ENCODE assay signal across 8 cellular contexts in genomic region chr14:54440870-54441868, GRCh38. TPM values are rescaled to one million over a fixed set of nuclear protein-coding genes. Genes with fewer than 3 reads are reported as not detected.
DNase-seq lines count a peak whose midpoint lies in the region; ATAC-seq and TF ChIP-seq lines count a peak whose summit lies in the region.

Gene CNIH1, minus strand, starts transcription at chr14:54441374. Its CDS starts 47 bp downstream, at chr14:54441327.

- H3K9ac ChIP-seq in GM23248 (peak within 1 kb of the TSS; percentile 94), fibroblast of lung (ENCODE audit: insufficient read depth, low read length) (peak within 1 kb of the TSS; percentile 99)

- no peaks in the 10 kb centered on the region for H3K9me3 Mint-ChIP-seq in activated T-helper 1 cell treated with anti-CD3 and anti-CD28 coated beads, Interleukin-12 subunit alpha, Interleukin-12 subunit beta, Interleukin-2, Interleukin-4 antibody, amounts not matched to agents 30 ng/mL and 10 ng/mL and 1 ng/mL, durations not matched to agents 14 hours and 24 hours and 36 hours
- H3K9me3 Mint-ChIP-seq in naive thymus-derived CD8-positive, alpha-beta T cell: no peaks in the 10 kb centered on the region

- H4K20me1 ChIP-seq in GM23248 (ENCODE audit: insufficient read depth) (no peaks in the 10 kb centered on the region), fibroblast of lung (ENCODE audit: control insufficient read depth, extremely low read depth, insufficient read depth, low read length) (no peaks in the 10 kb centered on the region)

- H2AFZ ChIP-seq in GM23248 (peak within 1 kb of the TSS; percentile 97), fibroblast of lung (ENCODE audit: low read length) (peak within 1 kb of the TSS; percentile 92)

- WGBS in GM23248 (ENCODE audit: low coverage in 1 of 2, low lambda C conversion rate in 2 of 2, missing lambda C conversion rate in 2 of 2), 2 experiments: 1 to 2% methylated on average over 90 to 91 of the region's 100 CpGs

- peak; percentile 97 for DNase-seq in Daoy (ENCODE audit: low read depth)
- DNase-seq in GM23248: peak; percentile 98
- DNase-seq in Kasumi-1 (lab: John Stamatoyannopoulos, UW): peak; percentile 86 to 88
- peak; percentile 90 for DNase-seq in RKO (ENCODE audit: low spot score)
- peak; percentile 91 for DNase-seq in activated T-helper 1 cell treated with anti-CD3 and anti-CD28 coated beads, Interleukin-12 subunit alpha, Interleukin-12 subunit beta, Interleukin-2, Interleukin-4 antibody, amounts not matched to agents 30 ng/mL and 10 ng/mL and 1 ng/mL, durations not matched to agents 14 hours and 24 hours and 36 hours (ENCODE audit: low spot score)
- DNase-seq in fibroblast of lung (ENCODE audit: low read depth in 2 of 2): peak; percentile 91 to 92
- peak; percentile 84 to 99 (median 92) for DNase-seq in naive thymus-derived CD8-positive, alpha-beta T cell
- peak; percentile 90 for DNase-seq in stimulated activated naive CD4-positive, alpha-beta T cell treated with Interleukin-2 at 50 U/mL for 16 hours (lab: John Stamatoyannopoulos, UW)

- H3K27me3 Mint-ChIP-seq in activated T-helper 1 cell treated with anti-CD3 and anti-CD28 coated beads, Interleukin-12 subunit alpha, Interleukin-12 subunit beta, Interleukin-2, Interleukin-4 antibody, amounts not matched to agents 30 ng/mL and 10 ng/mL and 1 ng/mL, durations not matched to agents 14 hours and 24 hours and 36 hours (ENCODE audit: insufficient read depth): peaks cover 2% of the 10 kb centered on the region
- peaks cover 0 to 5% (median 2%) of the 10 kb centered on the region in 5 donors for H3K27me3 Mint-ChIP-seq in naive thymus-derived CD8-positive, alpha-beta T cell

- intact Hi-C loops in activated T-helper 1 cell treated with anti-CD3 and anti-CD28 coated beads, Interleukin-12 subunit alpha, Interleukin-12 subunit beta, Interleukin-2, Interleukin-4 antibody, amounts not matched to agents 30 ng/mL and 10 ng/mL and 1 ng/mL, durations not matched to agents 14 hours and 24 hours and 36 hours (cut with micrococcal nuclease): loop anchor here (1.0 to 5.0 kb wide), 9 partner anchors 20 to 1288 kb away; partner anchors contain the start of genes CGRRF1, DDHD1, GCH1 and GMFB

- TF ChIP-seq CTCF in fibroblast of lung (conservative IDR thresholded peaks at IDR 0.05 in 1 of 2, IDR thresholded peaks at IDR 0.05 in 1 of 2; ENCODE audit: low read depth in 1 of 2, low read length in 2 of 2): peak; percentile 82

- peak within 1 kb of the TSS; percentile 89 for H3K4me3 Mint-ChIP-seq in activated T-helper 1 cell treated with anti-CD3 and anti-CD28 coated beads, Interleukin-12 subunit alpha, Interleukin-12 subunit beta, Interleukin-2, Interleukin-4 antibody, amounts not matched to agents 30 ng/mL and 10 ng/mL and 1 ng/mL, durations not matched to agents 14 hours and 24 hours and 36 hours
- peak within 1 kb of the TSS; percentile 84 to 96 (median 92) for H3K4me3 Mint-ChIP-seq in naive thymus-derived CD8-positive, alpha-beta T cell

- H3K4me1 ChIP-seq in GM23248 (ENCODE audit: insufficient read depth) (peaks cover 36% of the 10 kb centered on the region), fibroblast of lung (ENCODE audit: control insufficient read depth, extremely low read depth, insufficient read depth, low read length) (peaks cover 4% of the 10 kb centered on the region)

- no peaks in the 10 kb centered on the region for H3K27me3 ChIP-seq in GM23248 (replicated peaks; ENCODE audit: insufficient read depth)
- no peaks in the 10 kb centered on the region for H3K27me3 ChIP-seq in fibroblast of lung (ENCODE audit: control insufficient read depth, insufficient read depth, low read length)

- H3K79me2 ChIP-seq in GM23248 (ENCODE audit: insufficient read depth): peaks cover 46% of the 10 kb centered on the region
- H3K79me2 ChIP-seq in fibroblast of lung (ENCODE audit: control insufficient read depth, insufficient read depth, low read length): peaks cover 45% of the 10 kb centered on the region

- no peaks in the 10 kb centered on the region for H3K36me3 ChIP-seq in GM23248 (ENCODE audit: low read depth)
- no peaks in the 10 kb centered on the region for H3K36me3 ChIP-seq in fibroblast of lung (ENCODE audit: control insufficient read depth, insufficient read depth, low read length)

- peak within 1 kb of the TSS; percentile 89 for H3K4me2 ChIP-seq in GM23248 (ENCODE audit: unreplicated experiment)
- peak within 1 kb of the TSS; percentile 86 for H3K4me2 ChIP-seq in fibroblast of lung (ENCODE audit: extremely low read depth, insufficient read depth, low read length)

- H3K36me3 Mint-ChIP-seq in activated T-helper 1 cell treated with anti-CD3 and anti-CD28 coated beads, Interleukin-12 subunit alpha, Interleukin-12 subunit beta, Interleukin-2, Interleukin-4 antibody, amounts not matched to agents 30 ng/mL and 10 ng/mL and 1 ng/mL, durations not matched to agents 14 hours and 24 hours and 36 hours (ENCODE audit: low read depth): peaks cover 14% of the 10 kb centered on the region
- peaks cover 0 to 5% (median 0%) of the 10 kb centered on the region in 3 donors for H3K36me3 Mint-ChIP-seq in naive thymus-derived CD8-positive, alpha-beta T cell

- H3K4me3 ChIP-seq in GM23248 (peak within 1 kb of the TSS; percentile 95), fibroblast of lung (replicated peaks in 1 of 4; ENCODE audit: control extremely low read depth in 1 of 4, insufficient read depth in 1 of 4, low read depth in 3 of 4, low read length in 4 of 4) (peak within 1 kb of the TSS; percentile 60 to 97 (median 70))

- peaks cover 45% of the 10 kb centered on the region for H3K4me1 Mint-ChIP-seq in activated T-helper 1 cell treated with anti-CD3 and anti-CD28 coated beads, Interleukin-12 subunit alpha, Interleukin-12 subunit beta, Interleukin-2, Interleukin-4 antibody, amounts not matched to agents 30 ng/mL and 10 ng/mL and 1 ng/mL, durations not matched to agents 14 hours and 24 hours and 36 hours (ENCODE audit: low read depth)
- H3K4me1 Mint-ChIP-seq in naive thymus-derived CD8-positive, alpha-beta T cell: peaks cover 15 to 52% (median 45%) of the 10 kb centered on the region in 4 donors

- peak within 1 kb of the TSS; percentile 94 for H3K27ac ChIP-seq in GM23248
- H3K27ac ChIP-seq in fibroblast of lung (ENCODE audit: insufficient read depth, low read length): peak within 1 kb of the TSS; percentile 81

- peak within 1 kb of the TSS; percentile 93 for H3K27ac Mint-ChIP-seq in activated T-helper 1 cell treated with anti-CD3 and anti-CD28 coated beads, Interleukin-12 subunit alpha, Interleukin-12 subunit beta, Interleukin-2, Interleukin-4 antibody, amounts not matched to agents 30 ng/mL and 10 ng/mL and 1 ng/mL, durations not matched to agents 14 hours and 24 hours and 36 hours
- H3K27ac Mint-ChIP-seq in naive thymus-derived CD8-positive, alpha-beta T cell: peak within 1 kb of the TSS; percentile 91 to 99 (median 95)

- ATAC-seq in naive thymus-derived CD8-positive, alpha-beta T cell: peak; percentile 95 to 96

- H3K9me3 ChIP-seq in GM23248 (ENCODE audit: low read depth) (no peaks in the 10 kb centered on the region), fibroblast of lung (ENCODE audit: control insufficient read depth, insufficient read depth, low read depth, low read length) (no peaks in the 10 kb centered on the region)

- POLR2A ChIA-PET in naive thymus-derived CD8-positive, alpha-beta T cell (lab: Charles Lee): interaction anchor here (1.3 kb wide), 1 partner anchor 47 kb away, joined by 6 read pairs; the partner anchor contains the start of gene GMFB

- peaks cover 17% of the 10 kb centered on the region for H3F3A ChIP-seq in GM23248 (ENCODE audit: insufficient read depth)

- in situ Hi-C loops in GM23248 (cut with MboI): no loop called here

- no peaks in the 10 kb centered on the region for H3K9me2 ChIP-seq in GM23248 (ENCODE audit: insufficient read depth)

RNA-seq across cellular contexts. Expression of gene CNIH1, which starts in this region (rescaled TPM):
- total RNA-seq in Daoy (2014; rRNA removed; shearing (Covaris generic)): 171 and 179 TPM in 2 replicates
- 208 and 315 TPM in 2 replicates for total RNA-seq in GM23248 (2014; rRNA removed; shearing (Covaris generic))
- 259 and 275 TPM in 2 replicates for polyA plus RNA-seq in GM23248 (2016; fragmentation: Nextera tagmentation; extraction: Ambion mirVana)
- total RNA-seq in activated T-helper 1 cell treated with anti-CD3 and anti-CD28 coated beads, Interleukin-12 subunit alpha, Interleukin-12 subunit beta, Interleukin-2, Interleukin-4 antibody, amounts not matched to agents 30 ng/mL and 10 ng/mL and 1 ng/mL, durations not matched to agents 14 hours and 24 hours and 36 hours: 105 and 109 TPM in 2 replicates
- 61.1 and 109 TPM in 2 replicates for total RNA-seq in fibroblast of lung
- 261 and 301 TPM in 2 replicates for polyA plus RNA-seq in fibroblast of lung
- 173 and 190 TPM in 2 replicates for polyA plus RNA-seq in fibroblast of lung (2012)
- polyA minus RNA-seq in fibroblast of lung (ENCODE audit: low replicate concordance): 217 and 253 TPM in 2 replicates
- 10 to 100 TPM; 50.4 to 51.1 TPM for total RNA-seq in naive thymus-derived CD8-positive, alpha-beta T cell
- polyA plus RNA-seq in naive thymus-derived CD8-positive, alpha-beta T cell: 10 to 100 TPM; 79.3 to 97.7 (median 87.3) TPM

Comparison
In these comparisons a context has a peak if more than half of its experiments do, and no peak if none do; other contexts are left out.
1. Peak in every context shown above with its lines: DNase-seq, ATAC-seq, H3K4me3 ChIP-seq and H3K27ac ChIP-seq.